ENCODE assay signal across 9 cellular contexts in genomic region chr20:63536997-63537524, GRCh38. TPM values are rescaled to one million over a fixed set of nuclear protein-coding genes. Genes with fewer than 3 reads are reported as not detected.
A peak's percentile ranks its signal among the peaks of the same experiment; 100 is the strongest.
DNase-seq lines count a peak whose midpoint lies in the region; ATAC-seq, FAIRE-seq and TF ChIP-seq lines count a peak whose summit lies in the region.
"Had no signal": no experiment of that assay in that cellular context is flagged by ENCODE, and none has a peak within 500 bp of the region (broad histone marks: within the 10 kb centered on the region; RNA-seq: fewer than 3 reads in every experiment).

Gene PTK6 (minus strand): TSS chr20:63537376. CDS start chr20:63537314, 62 bp downstream.

- in situ Hi-C loops in transverse colon (cut with MboI; ENCODE audit: low pct_ligation_motif_present in 1 of 4, low pct_unique_long_range_greater_than_20kb in 1 of 4, low sequenced_read_pairs in 3 of 4) = loop anchor here in 1 of 4 donors (25.0 kb wide), 1 partner anchor 100 kb away; the partner anchor contains the start of gene GMEB2

- peaks cover 10% of the 10 kb centered on the region for H3K27me3 ChIP-seq in transverse colon

- H3K9me3 Mint-ChIP-seq in activated T-cell treated with anti-CD3 and anti-CD28 coated beads, Interleukin-2, amount 50 U/mL, for 4 hours = no peaks in the 10 kb centered on the region
- H3K9me3 Mint-ChIP-seq in activated naive CD8-positive, alpha-beta T cell (ENCODE audit: low read depth) = no peaks in the 10 kb centered on the region

- ATAC-seq in activated T-cell treated with anti-CD3 and anti-CD28 coated beads, Interleukin-2, amount 50 U/mL, for 4 hours = peak; percentile 9 to 19
- ATAC-seq in left lobe of liver = peak; percentile 35

- no peaks in the 10 kb centered on the region for H3K36me3 Mint-ChIP-seq in activated T-cell treated with anti-CD3 and anti-CD28 coated beads, Interleukin-2, amount 50 U/mL, for 4 hours (ENCODE audit: insufficient read depth)
- no peaks in the 10 kb centered on the region for H3K36me3 Mint-ChIP-seq in activated naive CD8-positive, alpha-beta T cell

- 46% methylated on average over 12 of the region's 29 CpGs; no CpG with 5 or more reads in 1 of the 2 donors for WGBS in transverse colon (ENCODE audit: low coverage in 1 of 2), 2 donors

- H3K4me1 Mint-ChIP-seq in activated T-cell treated with anti-CD3 and anti-CD28 coated beads, Interleukin-2, amount 50 U/mL, for 4 hours (ENCODE audit: low read depth) = peaks cover 13% of the 10 kb centered on the region
- peaks cover 2% of the 10 kb centered on the region for H3K4me1 Mint-ChIP-seq in activated naive CD8-positive, alpha-beta T cell (ENCODE audit: low read depth)

- TF ChIP-seq POLR2A in transverse colon (IDR thresholded peaks at IDR 0.05) = no peak

- peak within 1 kb of the TSS; percentile 64 for H3K4me3 Mint-ChIP-seq in activated T-cell treated with anti-CD3 and anti-CD28 coated beads, Interleukin-2, amount 50 U/mL, for 4 hours
- H3K4me3 Mint-ChIP-seq in activated naive CD8-positive, alpha-beta T cell = peak within 1 kb of the TSS; percentile 71

- H3K27ac ChIP-seq in transverse colon = peak within 1 kb of the TSS; percentile 89 to 98 (median 96)

- intact Hi-C loops in transverse colon (cut with DNase I; ENCODE audit: low total_unique reads) = loop anchor here (5.0 to 10.0 kb wide), 2 partner anchors 248 to 435 kb away; no protein-coding TSS in a partner anchor

- TF ChIP-seq EP300 in transverse colon (IDR thresholded peaks at IDR 0.05; ENCODE audit: low read depth) = no peak

- peaks cover 16 to 51% (median 42%) of the 10 kb centered on the region in 4 donors for H3K4me1 ChIP-seq in transverse colon

- no peak for DNase-seq in activated T-cell treated with anti-CD3 and anti-CD28 coated beads, Interleukin-2, amount 50 U/mL, for 4 hours
- no peak for DNase-seq in activated T-cell treated with anti-CD3 and anti-CD28 coated beads, Interleukin-2, amount 50 U/mL, for 1 hour
- DNase-seq in HTR-8/SVneo (ENCODE audit: insufficient read length, low spot score) (no peak), left lobe of liver (ENCODE audit: low spot score) (peak; percentile 73), transverse colon (peak; percentile 87), OCI-M2 (lab: John Stamatoyannopoulos, UW; ENCODE audit: unreplicated experiment) (no peak), pons (ENCODE audit: low spot score) (no peak)

- FAIRE-seq in HTR-8/SVneo (lab: Jason Lieb, UNC) = peak; percentile 46

- TF ChIP-seq CTCF in transverse colon (IDR thresholded peaks at IDR 0.05) = no peak

- H3K4me3 ChIP-seq in transverse colon = peak within 1 kb of the TSS; percentile 14 to 56 (median 46)

- H3K27me3 Mint-ChIP-seq in activated T-cell treated with anti-CD3 and anti-CD28 coated beads, Interleukin-2, amount 50 U/mL, for 4 hours (ENCODE audit: low read depth) = no peaks in the 10 kb centered on the region
- no peaks in the 10 kb centered on the region for H3K27me3 Mint-ChIP-seq in activated naive CD8-positive, alpha-beta T cell

- H3K27ac Mint-ChIP-seq in activated naive CD8-positive, alpha-beta T cell = no peak within 1 kb of the TSS

- H3K36me3 ChIP-seq in transverse colon = no peaks in the 10 kb centered on the region
- H3K36me3 ChIP-seq: adrenal gland had no signal

- H3K9me3 ChIP-seq in transverse colon = no peaks in the 10 kb centered on the region
- H3K9me3 ChIP-seq: adrenal gland had no signal

RNA-seq across cellular contexts. Expression of gene PTK6, which starts in this region (rescaled TPM):
- under 1 TPM; 0.13 to 0.21 (median 0.16) TPM for total RNA-seq in activated T-cell treated with anti-CD3 and anti-CD28 coated beads, Interleukin-2, amount 50 U/mL, for 4 hours
- 12.0 TPM for total RNA-seq in left lobe of liver
- 100 to 1,000 TPM in 2 of 4 donors, 10 to 100 TPM in 2; 90.5 to 147 (median 103) TPM for total RNA-seq in transverse colon

Comparison
In these comparisons a context has a peak if more than half of its experiments do, and no peak if none do; other contexts are left out.
1. RNA of gene PTK6 (total RNA-seq): 90.5 to 147 TPM in transverse colon and 12.0 TPM in left lobe of liver (single experiment); 0.13 to 0.21 TPM in activated T-cell treated with anti-CD3 and anti-CD28 coated beads, Interleukin-2, amount 50 U/mL, for 4 hours; every median in the first group is over 10 times any median in the second.
2. Peak in ATAC-seq in activated T-cell treated with anti-CD3 and anti-CD28 coated beads, Interleukin-2, amount 50 U/mL, for 4 hours; RNA of the gene not detected or under 1 TPM.
3. DNase-seq: peak in left lobe of liver (single experiment) and transverse colon (single experiment); none in activated T-cell treated with anti-CD3 and anti-CD28 coated beads, Interleukin-2, amount 50 U/mL, for 4 hours (single experiment), activated T-cell treated with anti-CD3 and anti-CD28 coated beads, Interleukin-2, amount 50 U/mL, for 1 hour (single experiment), HTR-8/SVneo (single experiment), OCI-M2 (single experiment) and pons (single experiment).